1 cellular context compared by ENCODE assay signal in the genomic region with DNA sequence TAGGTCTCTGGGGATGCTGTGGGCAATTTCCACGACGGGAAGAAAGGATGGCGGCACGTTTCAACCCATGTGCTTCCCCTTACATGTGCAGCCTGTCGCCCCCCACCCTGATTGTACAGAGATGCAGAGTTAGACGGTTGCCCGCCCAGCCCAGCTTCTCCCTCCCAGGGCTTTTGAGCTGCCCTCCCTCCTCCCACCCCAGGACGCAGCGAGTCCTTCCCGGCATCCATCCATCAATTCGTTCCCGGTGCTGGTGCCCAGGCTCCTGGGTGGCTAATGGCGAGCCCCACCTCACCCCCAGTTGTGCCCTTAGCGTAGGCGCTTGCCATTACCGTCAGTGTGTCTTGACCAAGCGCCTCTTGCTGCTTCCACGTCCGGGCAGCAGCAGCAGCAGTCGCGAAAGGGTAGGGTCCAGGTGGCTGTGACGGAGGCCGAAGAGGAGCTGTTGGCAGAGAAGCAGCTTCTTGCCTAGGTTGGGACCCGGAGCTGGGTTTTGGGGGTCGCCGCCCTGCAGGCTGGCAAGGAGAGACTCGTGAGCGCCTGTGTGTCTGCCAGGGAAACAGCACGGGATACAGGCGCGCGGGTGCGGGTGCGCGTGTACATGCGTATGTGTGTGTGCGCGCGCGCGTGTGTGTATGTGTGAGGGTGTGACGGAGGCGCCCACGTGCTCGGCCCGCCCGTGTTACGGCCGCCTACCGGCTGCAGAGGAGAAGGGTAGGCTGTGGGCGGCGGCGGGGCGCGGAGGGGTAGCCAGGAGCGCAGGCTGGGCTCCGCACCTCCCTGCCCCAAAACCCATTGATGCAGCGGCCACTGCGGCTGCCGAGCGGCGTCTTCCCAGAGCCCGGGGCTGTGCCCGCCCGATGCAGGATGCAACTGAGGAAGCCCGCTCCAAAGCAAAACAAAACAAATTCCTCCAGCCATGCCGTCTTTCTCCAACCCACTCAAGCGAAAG.
A peak's percentile ranks its signal among the peaks of the same experiment; 100 is the strongest.
TF ChIP-seq lines count a peak whose summit lies in the region.

A gene (minus strand): TSS at position 609 of the 952 bp plus-strand sequence. CDS start 20,679 bp downstream, outside the sequence.

TF ChIP-seq in H1, 55 proteins besides CTCF, POLR2A, EP300 and RAD21 (continued from another document):
- no peak for TF ChIP-seq TEAD4 (IDR thresholded peaks at IDR 0.05; ENCODE audit: low read depth, low read length)
- peak; percentile 46; the same call in 1 of the 2 replicates for TF ChIP-seq CHD2 (IDR thresholded peaks at IDR 0.05; ENCODE audit: low read length)
- TF ChIP-seq CBX8 (IDR thresholded peaks at IDR 0.05; ENCODE audit: borderline replicate concordance, low read depth, low read length): no peak
- TF ChIP-seq ZNF274 (IDR thresholded peaks at IDR 0.05; ENCODE audit: borderline replicate concordance, extremely low read depth, low read length): no peak
- peak; percentile 87 for TF ChIP-seq ASH2L (IDR thresholded peaks at IDR 0.05; ENCODE audit: low read length)
- TF ChIP-seq, protein P1, sequence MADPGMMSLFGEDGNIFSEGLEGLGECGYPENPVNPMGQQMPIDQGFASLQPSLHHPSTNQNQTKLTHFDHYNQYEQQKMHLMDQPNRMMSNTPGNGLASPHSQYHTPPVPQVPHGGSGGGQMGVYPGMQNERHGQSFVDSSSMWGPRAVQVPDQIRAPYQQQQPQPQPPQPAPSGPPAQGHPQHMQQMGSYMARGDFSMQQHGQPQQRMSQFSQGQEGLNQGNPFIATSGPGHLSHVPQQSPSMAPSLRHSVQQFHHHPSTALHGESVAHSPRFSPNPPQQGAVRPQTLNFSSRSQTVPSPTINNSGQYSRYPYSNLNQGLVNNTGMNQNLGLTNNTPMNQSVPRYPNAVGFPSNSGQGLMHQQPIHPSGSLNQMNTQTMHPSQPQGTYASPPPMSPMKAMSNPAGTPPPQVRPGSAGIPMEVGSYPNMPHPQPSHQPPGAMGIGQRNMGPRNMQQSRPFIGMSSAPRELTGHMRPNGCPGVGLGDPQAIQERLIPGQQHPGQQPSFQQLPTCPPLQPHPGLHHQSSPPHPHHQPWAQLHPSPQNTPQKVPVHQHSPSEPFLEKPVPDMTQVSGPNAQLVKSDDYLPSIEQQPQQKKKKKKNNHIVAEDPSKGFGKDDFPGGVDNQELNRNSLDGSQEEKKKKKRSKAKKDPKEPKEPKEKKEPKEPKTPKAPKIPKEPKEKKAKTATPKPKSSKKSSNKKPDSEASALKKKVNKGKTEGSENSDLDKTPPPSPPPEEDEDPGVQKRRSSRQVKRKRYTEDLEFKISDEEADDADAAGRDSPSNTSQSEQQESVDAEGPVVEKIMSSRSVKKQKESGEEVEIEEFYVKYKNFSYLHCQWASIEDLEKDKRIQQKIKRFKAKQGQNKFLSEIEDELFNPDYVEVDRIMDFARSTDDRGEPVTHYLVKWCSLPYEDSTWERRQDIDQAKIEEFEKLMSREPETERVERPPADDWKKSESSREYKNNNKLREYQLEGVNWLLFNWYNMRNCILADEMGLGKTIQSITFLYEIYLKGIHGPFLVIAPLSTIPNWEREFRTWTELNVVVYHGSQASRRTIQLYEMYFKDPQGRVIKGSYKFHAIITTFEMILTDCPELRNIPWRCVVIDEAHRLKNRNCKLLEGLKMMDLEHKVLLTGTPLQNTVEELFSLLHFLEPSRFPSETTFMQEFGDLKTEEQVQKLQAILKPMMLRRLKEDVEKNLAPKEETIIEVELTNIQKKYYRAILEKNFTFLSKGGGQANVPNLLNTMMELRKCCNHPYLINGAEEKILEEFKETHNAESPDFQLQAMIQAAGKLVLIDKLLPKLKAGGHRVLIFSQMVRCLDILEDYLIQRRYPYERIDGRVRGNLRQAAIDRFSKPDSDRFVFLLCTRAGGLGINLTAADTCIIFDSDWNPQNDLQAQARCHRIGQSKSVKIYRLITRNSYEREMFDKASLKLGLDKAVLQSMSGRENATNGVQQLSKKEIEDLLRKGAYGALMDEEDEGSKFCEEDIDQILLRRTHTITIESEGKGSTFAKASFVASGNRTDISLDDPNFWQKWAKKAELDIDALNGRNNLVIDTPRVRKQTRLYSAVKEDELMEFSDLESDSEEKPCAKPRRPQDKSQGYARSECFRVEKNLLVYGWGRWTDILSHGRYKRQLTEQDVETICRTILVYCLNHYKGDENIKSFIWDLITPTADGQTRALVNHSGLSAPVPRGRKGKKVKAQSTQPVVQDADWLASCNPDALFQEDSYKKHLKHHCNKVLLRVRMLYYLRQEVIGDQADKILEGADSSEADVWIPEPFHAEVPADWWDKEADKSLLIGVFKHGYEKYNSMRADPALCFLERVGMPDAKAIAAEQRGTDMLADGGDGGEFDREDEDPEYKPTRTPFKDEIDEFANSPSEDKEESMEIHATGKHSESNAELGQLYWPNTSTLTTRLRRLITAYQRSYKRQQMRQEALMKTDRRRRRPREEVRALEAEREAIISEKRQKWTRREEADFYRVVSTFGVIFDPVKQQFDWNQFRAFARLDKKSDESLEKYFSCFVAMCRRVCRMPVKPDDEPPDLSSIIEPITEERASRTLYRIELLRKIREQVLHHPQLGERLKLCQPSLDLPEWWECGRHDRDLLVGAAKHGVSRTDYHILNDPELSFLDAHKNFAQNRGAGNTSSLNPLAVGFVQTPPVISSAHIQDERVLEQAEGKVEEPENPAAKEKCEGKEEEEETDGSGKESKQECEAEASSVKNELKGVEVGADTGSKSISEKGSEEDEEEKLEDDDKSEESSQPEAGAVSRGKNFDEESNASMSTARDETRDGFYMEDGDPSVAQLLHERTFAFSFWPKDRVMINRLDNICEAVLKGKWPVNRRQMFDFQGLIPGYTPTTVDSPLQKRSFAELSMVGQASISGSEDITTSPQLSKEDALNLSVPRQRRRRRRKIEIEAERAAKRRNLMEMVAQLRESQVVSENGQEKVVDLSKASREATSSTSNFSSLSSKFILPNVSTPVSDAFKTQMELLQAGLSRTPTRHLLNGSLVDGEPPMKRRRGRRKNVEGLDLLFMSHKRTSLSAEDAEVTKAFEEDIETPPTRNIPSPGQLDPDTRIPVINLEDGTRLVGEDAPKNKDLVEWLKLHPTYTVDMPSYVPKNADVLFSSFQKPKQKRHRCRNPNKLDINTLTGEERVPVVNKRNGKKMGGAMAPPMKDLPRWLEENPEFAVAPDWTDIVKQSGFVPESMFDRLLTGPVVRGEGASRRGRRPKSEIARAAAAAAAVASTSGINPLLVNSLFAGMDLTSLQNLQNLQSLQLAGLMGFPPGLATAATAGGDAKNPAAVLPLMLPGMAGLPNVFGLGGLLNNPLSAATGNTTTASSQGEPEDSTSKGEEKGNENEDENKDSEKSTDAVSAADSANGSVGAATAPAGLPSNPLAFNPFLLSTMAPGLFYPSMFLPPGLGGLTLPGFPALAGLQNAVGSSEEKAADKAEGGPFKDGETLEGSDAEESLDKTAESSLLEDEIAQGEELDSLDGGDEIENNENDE (IDR thresholded peaks at IDR 0.05; ENCODE audit: insufficient replicate concordance, low read length): no peak
- TF ChIP-seq TAF1 (IDR thresholded peaks at IDR 0.05; ENCODE audit: low read depth, low read length): peak; percentile 80
- TF ChIP-seq KDM1A (IDR thresholded peaks at IDR 0.05; ENCODE audit: borderline replicate concordance, low read length): no peak
- TF ChIP-seq SIN3A (conservative IDR thresholded peaks at IDR 0.05 in 1 of 2, IDR thresholded peaks at IDR 0.05 in 1 of 2; ENCODE audit: low read depth in 1 of 2, low read length in 2 of 2): no peak; a peak in 1 of 4 replicates
- TF ChIP-seq GTF2F1 (IDR thresholded peaks at IDR 0.05; ENCODE audit: borderline replicate concordance, low read depth, low read length): no peak
- TF ChIP-seq YY1 (IDR thresholded peaks at IDR 0.05; ENCODE audit: low read depth, low read length): no peak
- TF ChIP-seq POLR2AphosphoS5 (IDR thresholded peaks at IDR 0.05; ENCODE audit: low read depth, low read length): peak; percentile 24; the same call in 1 of the 2 replicates
- TF ChIP-seq KDM4A (IDR thresholded peaks at IDR 0.05; ENCODE audit: low read depth, low read length, severe bottlenecking): peak; percentile 91
- TF ChIP-seq SUZ12 (IDR thresholded peaks at IDR 0.05; ENCODE audit: low read length): no peak; the same call in 1 of the 2 replicates
- TF ChIP-seq SP4 (IDR thresholded peaks at IDR 0.05; ENCODE audit: low read length): no peak
- no peak for TF ChIP-seq EZH2 (IDR thresholded peaks at IDR 0.05; ENCODE audit: low read depth, low read length, severe bottlenecking)
- no peak for TF ChIP-seq BACH1 (IDR thresholded peaks at IDR 0.05; ENCODE audit: low read length)
- no peak for TF ChIP-seq GABPA (IDR thresholded peaks at IDR 0.05; ENCODE audit: borderline replicate concordance, insufficient read depth, low read length)
- TF ChIP-seq, protein P2, sequence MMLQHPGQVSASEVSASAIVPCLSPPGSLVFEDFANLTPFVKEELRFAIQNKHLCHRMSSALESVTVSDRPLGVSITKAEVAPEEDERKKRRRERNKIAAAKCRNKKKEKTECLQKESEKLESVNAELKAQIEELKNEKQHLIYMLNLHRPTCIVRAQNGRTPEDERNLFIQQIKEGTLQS (IDR thresholded peaks at IDR 0.05; ENCODE audit: insufficient read depth, low read depth, low read length): peak; percentile 51; the same call in 1 of the 2 replicates
- TF ChIP-seq SRF (IDR thresholded peaks at IDR 0.05; ENCODE audit: low read depth, low read length): no peak
- no peak for TF ChIP-seq JUND (IDR thresholded peaks at IDR 0.05; ENCODE audit: low read length)
- TF ChIP-seq CHD1 (IDR thresholded peaks at IDR 0.05; ENCODE audit: low read depth, low read length): no peak
- TF ChIP-seq POU5F1 (IDR thresholded peaks at IDR 0.05; ENCODE audit: low read depth, low read length): no peak
- peak; percentile 85 for TF ChIP-seq CREB1 (IDR thresholded peaks at IDR 0.05)
- TF ChIP-seq HDAC6 (IDR thresholded peaks at IDR 0.05; ENCODE audit: low read depth, low read length): no peak
- TF ChIP-seq EGR1 (IDR thresholded peaks at IDR 0.05; ENCODE audit: borderline replicate concordance, low read depth, low read length): no peak
- TF ChIP-seq SAP30 (IDR thresholded peaks at IDR 0.05; ENCODE audit: insufficient read depth, insufficient replicate concordance, low read length): peak; percentile 97
- TF ChIP-seq PHF8 (conservative IDR thresholded peaks at IDR 0.05; ENCODE audit: low read depth, low read length): peak; percentile 62; the same call in 1 of the 2 replicates
- no peak for TF ChIP-seq TAF7 (optimal IDR thresholded peaks at IDR 0.05; ENCODE audit: borderline replicate concordance, low read depth, low read length)
- no peak for TF ChIP-seq MAFK (IDR thresholded peaks at IDR 0.05; ENCODE audit: low read depth, low read length)
- no peak for TF ChIP-seq SP1 (IDR thresholded peaks at IDR 0.05; ENCODE audit: low read depth, low read length)
- TF ChIP-seq KDM5A (IDR thresholded peaks at IDR 0.05; ENCODE audit: low read length): no peak
- TF ChIP-seq CTBP2 (IDR thresholded peaks at IDR 0.05; ENCODE audit: borderline replicate concordance, insufficient read depth, insufficient read length, low read length): no peak
- TF ChIP-seq RFX5 (IDR thresholded peaks at IDR 0.05; ENCODE audit: borderline replicate concordance, low read depth, low read length): no peak
- TF ChIP-seq, protein P3, sequence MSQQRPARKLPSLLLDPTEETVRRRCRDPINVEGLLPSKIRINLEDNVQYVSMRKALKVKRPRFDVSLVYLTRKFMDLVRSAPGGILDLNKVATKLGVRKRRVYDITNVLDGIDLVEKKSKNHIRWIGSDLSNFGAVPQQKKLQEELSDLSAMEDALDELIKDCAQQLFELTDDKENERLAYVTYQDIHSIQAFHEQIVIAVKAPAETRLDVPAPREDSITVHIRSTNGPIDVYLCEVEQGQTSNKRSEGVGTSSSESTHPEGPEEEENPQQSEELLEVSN (IDR thresholded peaks at IDR 0.05): peak; percentile 93
- TF ChIP-seq, protein P4, sequence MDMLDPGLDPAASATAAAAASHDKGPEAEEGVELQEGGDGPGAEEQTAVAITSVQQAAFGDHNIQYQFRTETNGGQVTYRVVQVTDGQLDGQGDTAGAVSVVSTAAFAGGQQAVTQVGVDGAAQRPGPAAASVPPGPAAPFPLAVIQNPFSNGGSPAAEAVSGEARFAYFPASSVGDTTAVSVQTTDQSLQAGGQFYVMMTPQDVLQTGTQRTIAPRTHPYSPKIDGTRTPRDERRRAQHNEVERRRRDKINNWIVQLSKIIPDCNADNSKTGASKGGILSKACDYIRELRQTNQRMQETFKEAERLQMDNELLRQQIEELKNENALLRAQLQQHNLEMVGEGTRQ (IDR thresholded peaks at IDR 0.05; ENCODE audit: low read length): peak; percentile 68
- peak; percentile 75 for TF ChIP-seq RBBP5 (IDR thresholded peaks at IDR 0.05; ENCODE audit: borderline replicate concordance, low read depth, low read length)
- TF ChIP-seq TBP (IDR thresholded peaks at IDR 0.05; ENCODE audit: low read depth, low read length): peak; percentile 52; the same call in 1 of the 2 replicates
- TF ChIP-seq, protein P5, sequence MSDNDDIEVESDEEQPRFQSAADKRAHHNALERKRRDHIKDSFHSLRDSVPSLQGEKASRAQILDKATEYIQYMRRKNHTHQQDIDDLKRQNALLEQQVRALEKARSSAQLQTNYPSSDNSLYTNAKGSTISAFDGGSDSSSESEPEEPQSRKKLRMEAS (IDR thresholded peaks at IDR 0.05): peak; percentile 99
- no peak for TF ChIP-seq BCL11A (IDR thresholded peaks at IDR 0.05; ENCODE audit: low read depth in 2 of 2, low read length in 2 of 2)
